Comparison of ENCODE assay signal across 8 cellular contexts in the genomic region with DNA sequence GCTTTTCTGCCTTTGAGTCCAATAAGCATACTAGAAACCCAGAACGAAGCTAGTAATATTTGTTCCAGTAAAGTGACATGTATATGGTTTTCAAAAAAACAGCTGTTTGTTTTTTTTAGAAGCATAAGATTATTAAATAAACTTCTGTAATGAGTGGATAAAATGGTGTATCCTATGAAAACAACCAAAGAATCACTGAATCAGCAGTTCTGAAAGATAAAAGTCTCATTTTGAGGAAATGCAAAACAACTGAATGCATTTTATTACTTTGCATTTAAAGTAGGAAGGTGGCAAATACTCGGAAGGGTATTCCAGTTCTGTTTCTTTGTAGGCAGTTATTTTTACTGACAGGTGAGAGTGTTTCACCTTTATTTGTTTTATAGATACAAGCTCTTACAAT.
"Had no signal": no experiment of that assay in that cellular context is flagged by ENCODE, and none has a peak within 500 bp of the region (broad histone marks: within the 10 kb centered on the region; RNA-seq: fewer than 3 reads in every experiment).

No MANE protein-coding gene starts in this region.

- H3K9ac ChIP-seq: KMS-11 had no signal

- ATAC-seq: GM23338, HCT116 had no signal

- FAIRE-seq: HTR-8/SVneo had no signal

- H3K9me3 ChIP-seq: HAP-1 had no signal

- DNase-seq: H7, HFFc6, KBM-7 had no signal

- H3K4me3 ChIP-seq: GM23338, HAP-1 had no signal

- H3K36me3 ChIP-seq: HAP-1 had no signal

- H3K4me2 ChIP-seq: GM23338, KMS-11 had no signal

- H2AFZ ChIP-seq: GM23338 had no signal

- H3K27ac ChIP-seq: KMS-11 had no signal

- H3K4me1 ChIP-seq: HAP-1 had no signal
